Comparison of ENCODE assay signal across 18 cellular contexts in the genomic region with DNA sequence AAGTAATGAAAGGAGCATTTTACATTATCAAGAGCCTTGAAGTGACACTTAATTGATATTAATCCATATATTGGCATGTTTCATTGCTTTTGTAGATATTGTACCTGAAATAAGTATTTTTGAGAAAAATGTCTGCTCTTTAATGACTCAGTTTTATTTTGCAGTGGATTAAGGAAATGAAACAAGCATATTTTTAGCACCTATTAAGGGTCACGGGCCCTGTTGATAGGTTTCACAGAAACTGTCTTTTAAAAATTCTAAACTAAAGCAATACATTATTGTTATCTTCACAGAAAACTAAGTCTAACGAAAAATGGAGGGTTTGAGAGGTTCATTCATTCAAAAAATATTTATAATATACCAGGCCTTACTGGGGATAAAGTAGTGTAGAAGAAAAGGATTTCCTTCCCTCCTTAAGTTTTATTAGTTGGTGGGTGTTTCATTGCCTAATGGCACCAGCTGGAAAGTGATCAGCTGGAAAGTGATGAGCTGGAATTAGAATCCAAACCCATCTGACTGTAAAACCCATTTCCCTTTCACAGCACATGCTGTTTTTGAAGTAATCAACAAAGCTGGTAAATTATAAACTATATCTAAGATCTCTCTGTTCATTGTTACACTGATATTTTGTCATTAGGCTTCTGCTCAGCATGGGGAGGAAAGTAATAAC. TPM values are rescaled to one million over a fixed set of nuclear protein-coding genes. Genes with fewer than 3 reads are reported as not detected.
"Had no signal": no experiment of that assay in that cellular context is flagged by ENCODE, and none has a peak within 500 bp of the region (broad histone marks: within the 10 kb centered on the region; RNA-seq: fewer than 3 reads in every experiment).

No MANE protein-coding gene starts in this region.

- H3K4me1 ChIP-seq: adrenal gland, colonic mucosa, esophagus squamous epithelium, foreskin keratinocyte, right atrium auricular region had no signal

- H3K27me3 ChIP-seq: adrenal gland, colonic mucosa, esophagus squamous epithelium, foreskin keratinocyte, right atrium auricular region had no signal

- H3K4me3 ChIP-seq: adrenal gland, colonic mucosa, esophagus squamous epithelium, right atrium auricular region had no signal

- H3K36me3 ChIP-seq: adrenal gland, colonic mucosa, esophagus squamous epithelium, right atrium auricular region had no signal

- H3K9me3 ChIP-seq: adrenal gland, colonic mucosa, esophagus squamous epithelium, right atrium auricular region had no signal

- FAIRE-seq: islet of Langerhans, small intestine, urothelium cell line had no signal

- DNase-seq: activated CD4-positive, alpha-beta T cell treated with anti-CD3 and anti-CD28 coated beads, Interleukin-2, amount 10 ng/mL, durations not matched to agents 24 days and 14 days; activated CD8-positive, alpha-beta memory T cell treated with anti-CD3 and anti-CD28 coated beads for 24 hours; activated naive CD4-positive, alpha-beta T cell treated with anti-CD3 and anti-CD28 coated beads, Interleukin-2, amount 50 U/mL, for 16 hours; adrenal gland; caudate nucleus; colonic mucosa; esophagus squamous epithelium; foreskin keratinocyte; head of caudate nucleus; natural killer cell; posterior cingulate gyrus; small intestine had no signal

- ATAC-seq: activated T-helper 17 cell treated with anti-CD3 and anti-CD28 coated beads, Interleukin-2, amount 50 U/mL, for 72 hours; foreskin keratinocyte; left lobe of liver; natural killer cell; WTC11 had no signal

- H3K27ac ChIP-seq: adrenal gland, colonic mucosa, esophagus squamous epithelium, foreskin keratinocyte, right atrium auricular region had no signal

RNA-seq across cellular contexts. Expression of a gene that starts 54.2 kb away (rescaled TPM):
- total RNA-seq: activated CD4-positive, alpha-beta T cell treated with anti-CD3 and anti-CD28 coated beads, Interleukin-2, amount 10 ng/mL, durations not matched to agents 24 days and 14 days; activated T-helper 17 cell treated with anti-CD3 and anti-CD28 coated beads, Interleukin-2, amount 50 U/mL, for 72 hours; colonic mucosa; foreskin keratinocyte; natural killer cell; WTC11 had no signal
- polyA plus RNA-seq: foreskin keratinocyte, small intestine had no signal
